Comparison of ENCODE assay signal across 12 cellular contexts in the genomic region with DNA sequence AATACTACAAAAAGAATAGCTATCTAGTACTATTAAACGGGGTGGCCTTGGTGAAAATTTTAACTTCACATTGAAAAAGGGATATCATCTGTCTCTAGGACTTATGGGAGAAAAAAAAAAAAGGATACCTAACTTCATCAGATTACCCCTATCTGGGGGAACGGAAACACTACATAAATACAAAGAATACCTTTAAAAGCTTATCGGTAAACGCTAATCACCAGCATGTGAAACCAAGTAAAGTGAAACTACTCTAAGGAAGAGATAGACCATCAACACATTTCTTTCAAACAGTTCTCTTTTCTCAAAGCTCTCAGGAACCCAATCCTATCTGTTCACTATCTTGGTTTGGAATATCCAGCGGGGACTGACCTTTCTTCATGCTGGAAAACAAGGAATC. TPM values are rescaled to one million over a fixed set of nuclear protein-coding genes. Genes with fewer than 3 reads are reported as not detected.
DNase-seq lines count a peak whose midpoint lies in the region; ATAC-seq and TF ChIP-seq lines count a peak whose summit lies in the region.
"Had no signal": no experiment of that assay in that cellular context is flagged by ENCODE, and none has a peak within 500 bp of the region (broad histone marks: within the 10 kb centered on the region; RNA-seq: fewer than 3 reads in every experiment).

No MANE protein-coding gene starts in this region.

- DNase-seq in activated T-cell treated with anti-CD3 and anti-CD28 coated beads, Interleukin-2, amount 50 U/mL, for 4 hours = no peak
- DNase-seq in activated T-cell treated with anti-CD3 and anti-CD28 coated beads for 4 hours = no peak
- DNase-seq in activated naive CD8-positive, alpha-beta T cell treated with anti-CD3 and anti-CD28 coated beads, Interleukin-2, amount 10 ng/mL, durations not matched to agents 7 days and 5 days = no peak
- DNase-seq in spleen = no peak
- no peak for DNase-seq in NCI-H2171 treated with DMSO at 0.1 percent for 48 hours (lab: John Stamatoyannopoulos, UW)
- DNase-seq in RWPE1 (ENCODE audit: low spot score) = no peak
- DNase-seq: GM23248, NCI-H1436 had no signal

- peaks cover 0 to 21% (median 5%) of the 10 kb centered on the region in 6 donors for H3K36me3 ChIP-seq in spleen
- H3K36me3 ChIP-seq: ascending aorta, neutrophil had no signal

- H3K9me3 ChIP-seq in spleen = no peaks in the 10 kb centered on the region
- H3K9me3 ChIP-seq: ascending aorta, neutrophil had no signal

- CTCF ChIA-PET in RWPE1 (lab: Yijun Ruan, JAX) = interaction anchor here (0.6 kb wide), 2 partner anchors 13 to 379 kb away, joined by 3 to 4 read pairs; no protein-coding TSS in a partner anchor

- intact Hi-C loops in spleen (cut with DNase I; ENCODE audit: low total_unique reads) = no loop called here

- H3K27me3 Mint-ChIP-seq in activated T-cell treated with anti-CD3 and anti-CD28 coated beads, Interleukin-2, amount 50 U/mL, for 4 hours (ENCODE audit: low read depth) = no peaks in the 10 kb centered on the region
- H3K27me3 Mint-ChIP-seq in activated naive CD8-positive, alpha-beta T cell treated with anti-CD3 and anti-CD28 coated beads, Interleukin-2, amount 10 ng/mL, durations not matched to agents 7 days and 5 days = no peaks in the 10 kb centered on the region

- H3K27me3 ChIP-seq in spleen (replicated peaks in 1 of 7) = no peaks in the 10 kb centered on the region
- H3K27me3 ChIP-seq: ascending aorta, neutrophil had no signal

- H3K9me3 Mint-ChIP-seq in activated T-cell treated with anti-CD3 and anti-CD28 coated beads, Interleukin-2, amount 50 U/mL, for 4 hours = no peaks in the 10 kb centered on the region
- no peaks in the 10 kb centered on the region for H3K9me3 Mint-ChIP-seq in activated naive CD8-positive, alpha-beta T cell treated with anti-CD3 and anti-CD28 coated beads, Interleukin-2, amount 10 ng/mL, durations not matched to agents 7 days and 5 days

- peak overlapping the region; percentile 62 for H3K27ac Mint-ChIP-seq in activated naive CD8-positive, alpha-beta T cell treated with anti-CD3 and anti-CD28 coated beads, Interleukin-2, amount 10 ng/mL, durations not matched to agents 7 days and 5 days

- H3K27ac ChIP-seq in spleen (peak overlapping the region; percentile 15 to 75 (median 50)), RWPE1 (no peak overlapping the region)
- H3K27ac ChIP-seq: ascending aorta, GM23248, neutrophil had no signal

- H3K4me1 Mint-ChIP-seq in activated T-cell treated with anti-CD3 and anti-CD28 coated beads, Interleukin-2, amount 50 U/mL, for 4 hours (ENCODE audit: low read depth) = peaks cover 23% of the 10 kb centered on the region
- H3K4me1 Mint-ChIP-seq in activated naive CD8-positive, alpha-beta T cell treated with anti-CD3 and anti-CD28 coated beads, Interleukin-2, amount 10 ng/mL, durations not matched to agents 7 days and 5 days = peaks cover 30% of the 10 kb centered on the region

- no peak for TF ChIP-seq POLR2A in spleen (IDR thresholded peaks at IDR 0.05)

- no peak overlapping the region for H3K4me3 ChIP-seq in spleen
- H3K4me3 ChIP-seq: ascending aorta, GM23248 had no signal

- POLR2A ChIA-PET in activated naive CD8-positive, alpha-beta T cell treated with anti-CD3 and anti-CD28 coated beads, Interleukin-2, amount 10 ng/mL, durations not matched to agents 7 days and 5 days (lab: Charles Lee) = interaction anchor here (1.3 kb wide), 1 partner anchor 186 kb away, joined by 3 read pairs; a partner anchor contains a TSS
- POLR2A ChIA-PET in RWPE1 (lab: Yijun Ruan, JAX; ENCODE audit: low non-redundant PET) = interaction anchor here (0.7 kb wide), 1 partner anchor 19 kb away, joined by 3 read pairs; no protein-coding TSS in a partner anchor

- peak overlapping the region; percentile 61 for H3K4me3 Mint-ChIP-seq in activated T-cell treated with anti-CD3 and anti-CD28 coated beads, Interleukin-2, amount 50 U/mL, for 4 hours
- peak overlapping the region; percentile 75 for H3K4me3 Mint-ChIP-seq in activated naive CD8-positive, alpha-beta T cell treated with anti-CD3 and anti-CD28 coated beads, Interleukin-2, amount 10 ng/mL, durations not matched to agents 7 days and 5 days

- TF ChIP-seq CTCF in spleen (IDR thresholded peaks at IDR 0.05 in 8 of 11, conservative IDR thresholded peaks at IDR 0.05 in 3 of 11) = no peak
- TF ChIP-seq CTCF in RWPE1 (conservative IDR thresholded peaks at IDR 0.05; ENCODE audit: low read depth) = no peak

- 39 to 56% (median 43%) methylated on average over 5 of the region's 5 CpGs for WGBS in spleen, 5 donors

- ATAC-seq in activated T-cell treated with anti-CD3 and anti-CD28 coated beads, Interleukin-2, amount 50 U/mL, for 4 hours = no peak
- ATAC-seq in HG03103 (IDR thresholded peaks at IDR 0.05; ENCODE audit: low read depth, unreplicated experiment) = peak; percentile 32
- no peak for ATAC-seq in activated naive CD8-positive, alpha-beta T cell treated with anti-CD3 and anti-CD28 coated beads, Interleukin-2, amount 10 ng/mL, durations not matched to agents 7 days and 5 days (ENCODE audit: low read depth)
- ATAC-seq in HG03354 (IDR thresholded peaks at IDR 0.05; ENCODE audit: poor library complexity, severe bottlenecking, unreplicated experiment) = no peak

- peaks cover 9% of the 10 kb centered on the region for H3K36me3 Mint-ChIP-seq in activated T-cell treated with anti-CD3 and anti-CD28 coated beads, Interleukin-2, amount 50 U/mL, for 4 hours (ENCODE audit: insufficient read depth)
- H3K36me3 Mint-ChIP-seq in activated naive CD8-positive, alpha-beta T cell treated with anti-CD3 and anti-CD28 coated beads, Interleukin-2, amount 10 ng/mL, durations not matched to agents 7 days and 5 days = peaks cover 5% of the 10 kb centered on the region

- H3K4me1 ChIP-seq in spleen = peaks cover 9 to 47% (median 35%) of the 10 kb centered on the region in 6 donors

RNA-seq across cellular contexts. Expression of a gene that starts 3.5 kb away (rescaled TPM):
- total RNA-seq in activated T-cell treated with anti-CD3 and anti-CD28 coated beads, Interleukin-2, amount 50 U/mL, for 4 hours = 10 to 100 TPM; 11.1 to 14.3 (median 12.2) TPM
- 10 to 100 TPM; 10.3 to 13.7 TPM for total RNA-seq in activated naive CD8-positive, alpha-beta T cell treated with anti-CD3 and anti-CD28 coated beads, Interleukin-2, amount 10 ng/mL, durations not matched to agents 7 days and 5 days
- total RNA-seq in spleen = 10 to 100 TPM in 6 of 7 donors, 1 to 10 TPM in 1; 9.5 to 26.2 (median 15.3) TPM
- 1 to 10 TPM; 6.6 to 8.6 (median 8.1) TPM for polyA plus RNA-seq in spleen
